In genomic region chr3:195715134-195715533, GRCh38 we compare ENCODE assay signal across 32 cellular contexts.
"Had no signal": no experiment of that assay in that cellular context is flagged by ENCODE, and none has a peak within 500 bp of the region (broad histone marks: within the 10 kb centered on the region; RNA-seq: fewer than 3 reads in every experiment).

No MANE protein-coding gene starts in this region.

- H3K4me1 ChIP-seq: adrenal gland had no signal

- H3K4me3 Mint-ChIP-seq: activated CD4-positive, alpha-beta T cell treated with anti-CD3 and anti-CD28 coated beads for 36 hours; activated CD4-positive, alpha-beta T cell treated with anti-CD3 and anti-CD28 coated beads, Interleukin-2, amount 10 ng/mL, durations not matched to agents 7 days and 5 days; activated CD8-positive, alpha-beta T cell treated with anti-CD3 and anti-CD28 coated beads, Interleukin-2, amount 10 ng/mL, durations not matched to agents 7 days and 5 days; activated naive CD4-positive, alpha-beta T cell treated with anti-CD3 and anti-CD28 coated beads for 36 hours; activated T-cell treated with anti-CD3 and anti-CD28 coated beads, Interleukin-2, amount 50 U/mL, for 4 hours; activated T-helper 1 cell treated with anti-CD3 and anti-CD28 coated beads, Interleukin-12 subunit alpha, Interleukin-12 subunit beta, Interleukin-2, Interleukin-4 antibody, amounts not matched to agents 30 ng/mL and 10 ng/mL and 1 ng/mL, durations not matched to agents 14 hours and 24 hours and 36 hours; brain; T-helper 1 cell treated with Interleukin-12 subunit alpha and Interleukin-12 subunit beta and Interleukin-4 antibody, amounts not matched to agents 30 μg/mL and 1 μg/mL, for 36 hours; T-helper 2 cell treated with Interferon-gamma antibody and Interleukin-4, amounts not matched to agents 5 μg/mL and 100 μg/mL, for 36 hours; WTC11 had no signal

- H3K4me3 ChIP-seq: adrenal gland, MG63 had no signal

- H3K27ac Mint-ChIP-seq: activated CD4-positive, alpha-beta T cell treated with anti-CD3 and anti-CD28 coated beads for 36 hours; activated CD4-positive, alpha-beta T cell treated with anti-CD3 and anti-CD28 coated beads, Interleukin-2, amount 10 ng/mL, durations not matched to agents 7 days and 5 days; activated CD8-positive, alpha-beta T cell treated with anti-CD3 and anti-CD28 coated beads, Interleukin-2, amount 10 ng/mL, durations not matched to agents 7 days and 5 days; activated naive CD4-positive, alpha-beta T cell treated with anti-CD3 and anti-CD28 coated beads for 36 hours; activated T-helper 1 cell treated with anti-CD3 and anti-CD28 coated beads, Interleukin-12 subunit alpha, Interleukin-12 subunit beta, Interleukin-2, Interleukin-4 antibody, amounts not matched to agents 30 ng/mL and 10 ng/mL and 1 ng/mL, durations not matched to agents 14 hours and 24 hours and 36 hours; T-helper 1 cell treated with Interleukin-12 subunit alpha and Interleukin-12 subunit beta and Interleukin-4 antibody, amounts not matched to agents 30 μg/mL and 1 μg/mL, for 36 hours; T-helper 2 cell treated with Interferon-gamma antibody and Interleukin-4, amounts not matched to agents 5 μg/mL and 100 μg/mL, for 36 hours; WTC11 had no signal

- H3K36me3 Mint-ChIP-seq: WTC11 had no signal

- H3K9me3 ChIP-seq: adrenal gland had no signal

- DNase-seq: activated CD4-positive, alpha-beta T cell treated with anti-CD3 and anti-CD28 coated beads for 36 hours; activated CD4-positive, alpha-beta T cell treated with anti-CD3 and anti-CD28 coated beads, Interleukin-2, amount 10 ng/mL, durations not matched to agents 7 days and 5 days; activated CD4-positive, alpha-beta T cell treated with anti-CD3 and anti-CD28 coated beads, Interleukin-2, amount 50 U/mL, for 48 hours; activated CD8-positive, alpha-beta T cell treated with anti-CD3 and anti-CD28 coated beads, Interleukin-2, amount 10 ng/mL, durations not matched to agents 7 days and 5 days; activated gamma-delta T cell treated with Interleukin-2 at 50 U/mL for 16 hours; activated naive CD4-positive, alpha-beta T cell treated with anti-CD3 and anti-CD28 coated beads for 36 hours; activated T-cell treated with anti-CD3 and anti-CD28 coated beads for 4 hours; activated T-cell treated with anti-CD3 and anti-CD28 coated beads, Interleukin-2, amount 50 U/mL, for 4 hours; adrenal gland; caudate nucleus; cerebellar nuclear complex; Kasumi-1; MG63; NCI-H1048; NCI-H1105 treated with DMSO at 0.1 percent for 48 hours; NCI-H1436 treated with DMSO at 0.1 percent for 48 hours; NCI-H1694 treated with DMSO at 0.1 percent for 48 hours; NCI-H2029; NCI-H2107; NCI-H2171; NCI-H510A; NCI-H526; NCI-H748 treated with DMSO at 0.1 percent for 48 hours; NK-92 treated with Interleukin-12 subunit alpha and Interleukin-12 subunit beta, amount 100 ng/mL, for 24 hours; PC-3; Right ventricle myocardium superior had no signal

- ATAC-seq: activated CD8-positive, alpha-beta T cell treated with anti-CD3 and anti-CD28 coated beads, Interleukin-2, amount 10 ng/mL, durations not matched to agents 7 days and 5 days; WTC11 had no signal

- H3K27me3 Mint-ChIP-seq: activated CD4-positive, alpha-beta T cell treated with anti-CD3 and anti-CD28 coated beads for 36 hours; brain had no signal

- H3K9me3 Mint-ChIP-seq: activated CD4-positive, alpha-beta T cell treated with anti-CD3 and anti-CD28 coated beads, Interleukin-2, amount 10 ng/mL, durations not matched to agents 7 days and 5 days; activated naive CD4-positive, alpha-beta T cell treated with anti-CD3 and anti-CD28 coated beads for 36 hours; activated T-cell treated with anti-CD3 and anti-CD28 coated beads, Interleukin-2, amount 50 U/mL, for 4 hours; T-helper 1 cell treated with Interleukin-12 subunit alpha and Interleukin-12 subunit beta and Interleukin-4 antibody, amounts not matched to agents 30 μg/mL and 1 μg/mL, for 36 hours; T-helper 2 cell treated with Interferon-gamma antibody and Interleukin-4, amounts not matched to agents 5 μg/mL and 100 μg/mL, for 36 hours had no signal

- H3K27me3 ChIP-seq: adrenal gland had no signal

- H3K27ac ChIP-seq: adrenal gland, RWPE1 had no signal
